In genomic region chr19:456547-457110, GRCh38 we compare ENCODE assay signal across 22 cellular contexts. TPM values are rescaled to one million over a fixed set of nuclear protein-coding genes. Genes with fewer than 3 reads are reported as not detected.
DNase-seq lines count a peak whose midpoint lies in the region; ATAC-seq and TF ChIP-seq lines count a peak whose summit lies in the region.
"Had no signal": no experiment of that assay in that cellular context is flagged by ENCODE, and none has a peak within 500 bp of the region (broad histone marks: within the 10 kb centered on the region; RNA-seq: fewer than 3 reads in every experiment).

No MANE protein-coding gene starts in this region.

- H3K36me3 Mint-ChIP-seq in WTC11 (peaks cover 3% of the 10 kb centered on the region; the same call in 1 of the 2 replicates), nephron progenitor cell (ENCODE audit: low read depth) (peaks cover 49% of the 10 kb centered on the region)
- no peaks in the 10 kb centered on the region for H3K36me3 Mint-ChIP-seq in activated T-helper 1 cell treated with anti-CD3 and anti-CD28 coated beads, Interleukin-12 subunit alpha, Interleukin-12 subunit beta, Interleukin-2, Interleukin-4 antibody, amounts not matched to agents 30 ng/mL and 10 ng/mL and 1 ng/mL, durations not matched to agents 14 hours and 24 hours and 36 hours (ENCODE audit: low read depth)
- H3K36me3 Mint-ChIP-seq: CD8-positive, alpha-beta memory T cell had no signal

- intact Hi-C loops in gastrocnemius medialis (cut with DNase I; ENCODE audit: low total_unique reads), result no loop called here
- intact Hi-C loops in activated T-helper 1 cell treated with anti-CD3 and anti-CD28 coated beads, Interleukin-12 subunit alpha, Interleukin-12 subunit beta, Interleukin-2, Interleukin-4 antibody, amounts not matched to agents 30 ng/mL and 10 ng/mL and 1 ng/mL, durations not matched to agents 14 hours and 24 hours and 36 hours (cut with micrococcal nuclease), result no loop called here

- H3K27ac ChIP-seq in gastrocnemius medialis, result no peak overlapping the region

- H3K4me3 Mint-ChIP-seq in stimulated activated naive CD8-positive, alpha-beta T cell treated with anti-CD3 and anti-CD28 coated beads, Interleukin-15, amount 100 ng/mL, for 72 hours, result no peak overlapping the region
- H3K4me3 Mint-ChIP-seq in WTC11, result no peak overlapping the region
- H3K4me3 Mint-ChIP-seq in nephron progenitor cell, result no peak overlapping the region
- H3K4me3 Mint-ChIP-seq in activated T-helper 1 cell treated with anti-CD3 and anti-CD28 coated beads, Interleukin-12 subunit alpha, Interleukin-12 subunit beta, Interleukin-2, Interleukin-4 antibody, amounts not matched to agents 30 ng/mL and 10 ng/mL and 1 ng/mL, durations not matched to agents 14 hours and 24 hours and 36 hours, result no peak overlapping the region
- H3K4me3 Mint-ChIP-seq: CD8-positive, alpha-beta memory T cell had no signal

- H3K9me3 ChIP-seq in gastrocnemius medialis, result no peaks in the 10 kb centered on the region

- H3K36me3 ChIP-seq in gastrocnemius medialis, result no peaks in the 10 kb centered on the region

- POLR2A ChIA-PET in WTC11 (lab: Charles Lee), result no interaction called here

- in situ Hi-C loops in gastrocnemius medialis (cut with MboI; ENCODE audit: low sequenced_read_pairs in 4 of 4), result no loop called here

- peaks cover 5 to 17% (median 6%) of the 10 kb centered on the region in 3 donors for H3K27me3 ChIP-seq in gastrocnemius medialis

- H3K4me3 ChIP-seq in gastrocnemius medialis, result no peak overlapping the region

- H3K27me3 Mint-ChIP-seq in stimulated activated naive CD8-positive, alpha-beta T cell treated with anti-CD3 and anti-CD28 coated beads, Interleukin-15, amount 100 ng/mL, for 72 hours, result peaks cover 12% of the 10 kb centered on the region
- peaks cover 16% of the 10 kb centered on the region for H3K27me3 Mint-ChIP-seq in WTC11 (ENCODE audit: low read depth)
- H3K27me3 Mint-ChIP-seq in nephron progenitor cell (ENCODE audit: low read depth, poor library complexity), result peaks cover 10% of the 10 kb centered on the region
- H3K27me3 Mint-ChIP-seq in activated T-helper 1 cell treated with anti-CD3 and anti-CD28 coated beads, Interleukin-12 subunit alpha, Interleukin-12 subunit beta, Interleukin-2, Interleukin-4 antibody, amounts not matched to agents 30 ng/mL and 10 ng/mL and 1 ng/mL, durations not matched to agents 14 hours and 24 hours and 36 hours (ENCODE audit: insufficient read depth), result peaks cover 9% of the 10 kb centered on the region

- TF ChIP-seq CTCF in WTC11 (IDR thresholded peaks at IDR 0.05), result no peak
- TF ChIP-seq CTCF in nephron progenitor cell (IDR thresholded peaks at IDR 0.05), result no peak
- TF ChIP-seq CTCF in gastrocnemius medialis (IDR thresholded peaks at IDR 0.05 in 4 of 5, conservative IDR thresholded peaks at IDR 0.05 in 1 of 5), result no peak

- no peaks in the 10 kb centered on the region for H3K9me3 Mint-ChIP-seq in stimulated activated naive CD8-positive, alpha-beta T cell treated with anti-CD3 and anti-CD28 coated beads, Interleukin-15, amount 100 ng/mL, for 72 hours
- H3K9me3 Mint-ChIP-seq in WTC11 (0 out of 2 replicates have a peak, but pooled peaks cover 2% of the 10 kb centered on the region), nephron progenitor cell (peaks cover 21% of the 10 kb centered on the region)
- no peaks in the 10 kb centered on the region for H3K9me3 Mint-ChIP-seq in activated T-helper 1 cell treated with anti-CD3 and anti-CD28 coated beads, Interleukin-12 subunit alpha, Interleukin-12 subunit beta, Interleukin-2, Interleukin-4 antibody, amounts not matched to agents 30 ng/mL and 10 ng/mL and 1 ng/mL, durations not matched to agents 14 hours and 24 hours and 36 hours

- no peak for TF ChIP-seq POLR2A in gastrocnemius medialis (IDR thresholded peaks at IDR 0.05)

- H3K4me1 Mint-ChIP-seq in stimulated activated naive CD8-positive, alpha-beta T cell treated with anti-CD3 and anti-CD28 coated beads, Interleukin-15, amount 100 ng/mL, for 72 hours, result peaks cover 3% of the 10 kb centered on the region
- H3K4me1 Mint-ChIP-seq in WTC11 (peaks cover 6% of the 10 kb centered on the region; the same call in 1 of the 2 replicates), nephron progenitor cell (peaks cover 9% of the 10 kb centered on the region)
- no peaks in the 10 kb centered on the region for H3K4me1 Mint-ChIP-seq in activated T-helper 1 cell treated with anti-CD3 and anti-CD28 coated beads, Interleukin-12 subunit alpha, Interleukin-12 subunit beta, Interleukin-2, Interleukin-4 antibody, amounts not matched to agents 30 ng/mL and 10 ng/mL and 1 ng/mL, durations not matched to agents 14 hours and 24 hours and 36 hours (ENCODE audit: low read depth)

- DNase-seq in stimulated activated naive CD8-positive, alpha-beta T cell treated with anti-CD3 and anti-CD28 coated beads, Interleukin-15, Interleukin-2, amounts not matched to agents 100 U/mL and 50 U/mL, for 24 hours, result no peak
- DNase-seq in stimulated activated naive CD8-positive, alpha-beta T cell treated with anti-CD3 and anti-CD28 coated beads, Interleukin-15, amount 100 ng/mL, for 72 hours, result no peak
- DNase-seq in WTC11 (ENCODE audit: low spot score) (no peak), myocyte (ENCODE audit: low read depth) (peak; percentile 47), nephron progenitor cell (no peak), gastrocnemius medialis (no peak)
- no peak for DNase-seq in activated T-helper 1 cell treated with anti-CD3 and anti-CD28 coated beads, Interleukin-12 subunit alpha, Interleukin-12 subunit beta, Interleukin-2, Interleukin-4 antibody, amounts not matched to agents 30 ng/mL and 10 ng/mL and 1 ng/mL, durations not matched to agents 14 hours and 24 hours and 36 hours (ENCODE audit: low spot score)
- DNase-seq: C1 segment of cervical spinal cord; CD8-positive, alpha-beta memory T cell; DND-41; IMR-90; NCI-H1436; NCI-H2029 treated with DMSO at 0.1 percent for 48 hours; NCI-H2171 treated with DMSO at 0.1 percent for 48 hours; NCI-H446; NCI-H526 treated with DMSO at 0.1 percent for 48 hours; OCI-M1; SIG-M5 had no signal

- peak overlapping the region in 1 of 2 donors; percentile 79 for H3K27ac Mint-ChIP-seq in stimulated activated naive CD8-positive, alpha-beta T cell treated with anti-CD3 and anti-CD28 coated beads, Interleukin-15, amount 100 ng/mL, for 72 hours
- H3K27ac Mint-ChIP-seq in WTC11 (no peak overlapping the region), nephron progenitor cell (no peak overlapping the region)
- no peak overlapping the region for H3K27ac Mint-ChIP-seq in activated T-helper 1 cell treated with anti-CD3 and anti-CD28 coated beads, Interleukin-12 subunit alpha, Interleukin-12 subunit beta, Interleukin-2, Interleukin-4 antibody, amounts not matched to agents 30 ng/mL and 10 ng/mL and 1 ng/mL, durations not matched to agents 14 hours and 24 hours and 36 hours

- CTCF ChIA-PET in WTC11 (lab: Charles Lee), result interaction anchor here (0.5 kb wide), 1 partner anchor 634 kb away, joined by 3 read pairs; no protein-coding TSS in a partner anchor

- peak; percentile 19 for ATAC-seq in stimulated activated naive CD8-positive, alpha-beta T cell treated with anti-CD3 and anti-CD28 coated beads, Interleukin-15, Interleukin-2, amounts not matched to agents 100 U/mL and 50 U/mL, for 24 hours
- no peak for ATAC-seq in stimulated activated naive CD8-positive, alpha-beta T cell treated with anti-CD3 and anti-CD28 coated beads, Interleukin-15, amount 100 ng/mL, for 72 hours
- ATAC-seq in WTC11 (no peak), gastrocnemius medialis (no peak)
- ATAC-seq: SK-N-SH treated with all-trans-retinoic acid at 6 μM for 48 hours had no signal

- H3K4me1 ChIP-seq in gastrocnemius medialis, result peaks cover 0 to 7% of the 10 kb centered on the region in 2 donors

TF ChIP-seq in WTC11, 78 proteins besides CTCF, POLR2A, EP300 and RAD21:
- TF ChIP-seq FOXK1 (CRISPR knock-in tag; IDR thresholded peaks at IDR 0.05) (no peak), IRF2 (CRISPR knock-in tag; IDR thresholded peaks at IDR 0.05; ENCODE audit: borderline replicate concordance, low read depth) (no peak), ZNF423 (CRISPR knock-in tag; IDR thresholded peaks at IDR 0.05) (peak; percentile 38; the same call in 1 of the 2 replicates)

RNA-seq across cellular contexts. Expression of gene SHC2, which starts 4.2 kb away (rescaled TPM):
- 8.4 to 9.8 TPM (median 9.0 TPM) in 3 replicates for total RNA-seq in WTC11 (2021)
- total RNA-seq in myocyte, result 4.4 and 7.9 TPM in 2 replicates
- 18.2 TPM for polyA plus RNA-seq in myocyte (2012)
- total RNA-seq in gastrocnemius medialis, result 1 to 10 TPM; 2.1 to 6.2 (median 4.5) TPM
- not detected in 2 replicates for total RNA-seq in activated T-helper 1 cell treated with anti-CD3 and anti-CD28 coated beads, Interleukin-12 subunit alpha, Interleukin-12 subunit beta, Interleukin-2, Interleukin-4 antibody, amounts not matched to agents 30 ng/mL and 10 ng/mL and 1 ng/mL, durations not matched to agents 14 hours and 24 hours and 36 hours
- total RNA-seq: IMR-90, RPMI7951 had no signal
- polyA plus RNA-seq: CD8-positive, alpha-beta memory T cell had no signal

RNA-seq across cellular contexts. Expression of gene MADCAM1, which starts 39.7 kb away (rescaled TPM):
- total RNA-seq in WTC11 (2021) (3.2 to 4.7 TPM (median 3.9 TPM) in 3 replicates), myocyte (0.29 and 0.52 TPM in 2 replicates), gastrocnemius medialis (under 1 TPM in 1 of 4 donors, not detected in 3; 0.18 TPM)
- polyA plus RNA-seq in myocyte (2012), result 1.7 TPM
- 0.18 and 0.27 TPM in 2 replicates for total RNA-seq in activated T-helper 1 cell treated with anti-CD3 and anti-CD28 coated beads, Interleukin-12 subunit alpha, Interleukin-12 subunit beta, Interleukin-2, Interleukin-4 antibody, amounts not matched to agents 30 ng/mL and 10 ng/mL and 1 ng/mL, durations not matched to agents 14 hours and 24 hours and 36 hours
- total RNA-seq: HT1080, IMR-90, M059J had no signal

RNA-seq across cellular contexts. Expression of gene C2CD4C, which starts 47.7 kb away (rescaled TPM):
- total RNA-seq in WTC11 (2021) (6.6 to 9.8 TPM (median 7.9 TPM) in 3 replicates), myocyte (0.11 and 0.16 TPM in 2 replicates), gastrocnemius medialis (under 1 TPM; 0.15 to 0.78 (median 0.38) TPM)
- polyA plus RNA-seq in myocyte (2012), result 0.34 TPM
- 0.08 and 0.15 TPM in 2 replicates for total RNA-seq in activated T-helper 1 cell treated with anti-CD3 and anti-CD28 coated beads, Interleukin-12 subunit alpha, Interleukin-12 subunit beta, Interleukin-2, Interleukin-4 antibody, amounts not matched to agents 30 ng/mL and 10 ng/mL and 1 ng/mL, durations not matched to agents 14 hours and 24 hours and 36 hours
- total RNA-seq: CD8-positive, alpha-beta memory T cell; M059J; RPMI7951 had no signal
- polyA plus RNA-seq: CD8-positive, alpha-beta memory T cell had no signal

RNA-seq across cellular contexts. Expression of gene TPGS1, which starts 50.7 kb away (rescaled TPM):
- total RNA-seq in WTC11 (2021), result 14.3 to 18.8 TPM (median 14.9 TPM) in 3 replicates
- 64.5 and 75.2 TPM in 2 replicates for total RNA-seq in myocyte
- 14.5 TPM for polyA plus RNA-seq in myocyte (2012)
- total RNA-seq in gastrocnemius medialis, result 10 to 100 TPM; 29.5 to 64.7 (median 35.6) TPM
- total RNA-seq in activated T-helper 1 cell treated with anti-CD3 and anti-CD28 coated beads, Interleukin-12 subunit alpha, Interleukin-12 subunit beta, Interleukin-2, Interleukin-4 antibody, amounts not matched to agents 30 ng/mL and 10 ng/mL and 1 ng/mL, durations not matched to agents 14 hours and 24 hours and 36 hours, result 17.6 and 18.2 TPM in 2 replicates
